In the genomic region with DNA sequence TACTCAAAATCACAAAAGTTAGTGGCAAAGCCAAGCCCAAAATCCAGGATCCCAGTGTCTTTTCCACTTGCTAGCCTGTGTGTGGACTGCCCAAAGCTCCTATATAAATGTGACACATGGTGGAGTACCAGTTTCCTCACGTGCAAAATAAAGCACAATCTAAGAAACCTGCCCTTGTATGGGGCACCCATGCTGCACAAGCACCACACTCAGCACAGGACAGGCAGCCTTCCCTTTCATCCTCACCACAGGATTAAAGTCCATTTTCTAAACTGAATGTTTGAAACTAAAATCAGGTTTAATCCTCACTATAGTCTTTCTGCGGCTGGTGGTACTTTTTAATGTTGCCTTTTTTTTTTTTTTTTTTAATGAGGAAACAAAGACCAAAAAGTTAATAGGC, we compare ENCODE assay signal across 1 cellular context.
TF ChIP-seq lines count a peak whose summit lies in the region.

No MANE protein-coding gene starts in this region.

TF ChIP-seq in HepG2, 621 proteins besides CTCF, POLR2A, EP300 and RAD21 (continued from another document):
- TF ChIP-seq ZNF260 (CRISPR knock-in tag; IDR thresholded peaks at IDR 0.05; ENCODE audit: borderline replicate concordance, low read depth) (no peak), ZNF496 (CRISPR knock-in tag; IDR thresholded peaks at IDR 0.05; ENCODE audit: insufficient replicate concordance) (no peak), MNT (IDR thresholded peaks at IDR 0.05) (0 out of 2 replicates have a peak, but pooled peaks have one; percentile 8), YEATS2 (CRISPR knock-in tag; IDR thresholded peaks at IDR 0.05; ENCODE audit: borderline replicate concordance) (no peak), FOXP1 (IDR thresholded peaks at IDR 0.05) (no peak), FOXP1 (CRISPR knock-in tag; IDR thresholded peaks at IDR 0.05) (no peak), ZNF382 (CRISPR knock-in tag; IDR thresholded peaks at IDR 0.05; ENCODE audit: borderline replicate concordance) (no peak), ZNF704 (CRISPR knock-in tag; IDR thresholded peaks at IDR 0.05; ENCODE audit: borderline replicate concordance) (no peak), TCF7 (IDR thresholded peaks at IDR 0.05; ENCODE audit: low read depth) (peak; percentile 41; the same call in 1 of the 2 replicates)
- TF ChIP-seq, protein P1, sequence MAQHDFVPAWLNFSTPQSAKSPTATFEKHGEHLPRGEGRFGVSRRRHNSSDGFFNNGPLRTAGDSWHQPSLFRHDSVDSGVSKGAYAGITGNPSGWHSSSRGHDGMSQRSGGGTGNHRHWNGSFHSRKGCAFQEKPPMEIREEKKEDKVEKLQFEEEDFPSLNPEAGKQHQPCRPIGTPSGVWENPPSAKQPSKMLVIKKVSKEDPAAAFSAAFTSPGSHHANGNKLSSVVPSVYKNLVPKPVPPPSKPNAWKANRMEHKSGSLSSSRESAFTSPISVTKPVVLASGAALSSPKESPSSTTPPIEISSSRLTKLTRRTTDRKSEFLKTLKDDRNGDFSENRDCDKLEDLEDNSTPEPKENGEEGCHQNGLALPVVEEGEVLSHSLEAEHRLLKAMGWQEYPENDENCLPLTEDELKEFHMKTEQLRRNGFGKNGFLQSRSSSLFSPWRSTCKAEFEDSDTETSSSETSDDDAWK (CRISPR knock-in tag; IDR thresholded peaks at IDR 0.05) = no peak
- TF ChIP-seq, protein P2, sequence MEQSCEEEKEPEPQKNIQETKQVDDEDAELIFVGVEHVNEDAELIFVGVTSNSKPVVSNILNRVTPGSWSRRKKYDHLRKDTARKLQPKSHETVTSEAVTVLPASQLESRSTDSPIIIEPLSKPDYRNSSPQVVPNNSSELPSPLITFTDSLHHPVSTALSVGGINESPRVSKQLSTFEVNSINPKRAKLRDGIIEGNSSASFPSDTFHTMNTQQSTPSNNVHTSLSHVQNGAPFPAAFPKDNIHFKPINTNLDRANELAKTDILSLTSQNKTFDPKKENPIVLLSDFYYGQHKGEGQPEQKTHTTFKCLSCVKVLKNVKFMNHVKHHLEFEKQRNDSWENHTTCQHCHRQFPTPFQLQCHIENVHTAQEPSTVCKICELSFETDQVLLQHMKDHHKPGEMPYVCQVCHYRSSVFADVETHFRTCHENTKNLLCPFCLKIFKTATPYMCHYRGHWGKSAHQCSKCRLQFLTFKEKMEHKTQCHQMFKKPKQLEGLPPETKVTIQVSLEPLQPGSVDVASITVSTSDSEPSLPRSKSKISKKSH (CRISPR knock-in tag; IDR thresholded peaks at IDR 0.05; ENCODE audit: borderline replicate concordance) = no peak
